Comparison of ENCODE assay signal across 8 cellular contexts in genomic region chr15:75648156-75649000, GRCh38. TPM values are rescaled to one million over a fixed set of nuclear protein-coding genes. Genes with fewer than 3 reads are reported as not detected.
DNase-seq lines count a peak whose midpoint lies in the region; ATAC-seq and TF ChIP-seq lines count a peak whose summit lies in the region.

No MANE protein-coding gene starts in this region.

- peak overlapping the region; percentile 92 to 98 (median 96) for H3K27ac ChIP-seq in gastroesophageal sphincter

- H3K27ac Mint-ChIP-seq in T-helper 1 cell treated with Interleukin-12 subunit alpha and Interleukin-12 subunit beta and Interleukin-4 antibody, amounts not matched to agents 30 μg/mL and 1 μg/mL, for 36 hours = peak overlapping the region; percentile 20
- H3K27ac Mint-ChIP-seq in activated CD4-positive, alpha-beta memory T cell treated with anti-CD3 and anti-CD28 coated beads for 36 hours = no peak overlapping the region

- peaks cover 2 to 67% (median 48%) of the 10 kb centered on the region in 3 donors for H3K4me1 ChIP-seq in gastroesophageal sphincter

- peaks cover 0 to 9% of the 10 kb centered on the region in 2 donors for H3K36me3 ChIP-seq in gastroesophageal sphincter

- peak overlapping the region; percentile 86 to 90 for H3K4me3 ChIP-seq in gastroesophageal sphincter

- no peaks in the 10 kb centered on the region for H3K9me3 Mint-ChIP-seq in T-helper 1 cell treated with Interleukin-12 subunit alpha and Interleukin-12 subunit beta and Interleukin-4 antibody, amounts not matched to agents 30 μg/mL and 1 μg/mL, for 36 hours
- H3K9me3 Mint-ChIP-seq in activated CD4-positive, alpha-beta memory T cell treated with anti-CD3 and anti-CD28 coated beads for 36 hours = no peaks in the 10 kb centered on the region

- intact Hi-C loops in activated CD4-positive, alpha-beta memory T cell treated with anti-CD3 and anti-CD28 coated beads for 36 hours (cut with micrococcal nuclease) = no loop called here

- H3K9me3 ChIP-seq in gastroesophageal sphincter = no peaks in the 10 kb centered on the region

- no peak for TF ChIP-seq POLR2A in gastroesophageal sphincter (IDR thresholded peaks at IDR 0.05)

- ATAC-seq in gastroesophageal sphincter = peak; percentile 23

- TF ChIP-seq EP300 in gastroesophageal sphincter (IDR thresholded peaks at IDR 0.05) = no peak

- DNase-seq in T-helper 1 cell (no peak), occipital lobe (lab: John Stamatoyannopoulos, UW) (peak; percentile 30), kidney glomerular epithelial cell (lab: John Stamatoyannopoulos, UW) (no peak), SW 1271 (lab: John Stamatoyannopoulos, UW) (no peak), NCI-H1105 (lab: John Stamatoyannopoulos, UW) (no peak)
- no peak for DNase-seq in activated CD4-positive, alpha-beta memory T cell treated with anti-CD3 and anti-CD28 coated beads for 36 hours

- peaks cover 24% of the 10 kb centered on the region for H3K4me1 Mint-ChIP-seq in T-helper 1 cell treated with Interleukin-12 subunit alpha and Interleukin-12 subunit beta and Interleukin-4 antibody, amounts not matched to agents 30 μg/mL and 1 μg/mL, for 36 hours (ENCODE audit: low read depth)
- peaks cover 44% of the 10 kb centered on the region for H3K4me1 Mint-ChIP-seq in activated CD4-positive, alpha-beta memory T cell treated with anti-CD3 and anti-CD28 coated beads for 36 hours (ENCODE audit: low read depth)

- TF ChIP-seq CTCF in gastroesophageal sphincter (IDR thresholded peaks at IDR 0.05) = peak in 1 of 4 experiments; percentile 0

- H3K36me3 Mint-ChIP-seq in T-helper 1 cell treated with Interleukin-12 subunit alpha and Interleukin-12 subunit beta and Interleukin-4 antibody, amounts not matched to agents 30 μg/mL and 1 μg/mL, for 36 hours (ENCODE audit: low read depth) = no peaks in the 10 kb centered on the region
- no peaks in the 10 kb centered on the region for H3K36me3 Mint-ChIP-seq in activated CD4-positive, alpha-beta memory T cell treated with anti-CD3 and anti-CD28 coated beads for 36 hours

- H3K27me3 Mint-ChIP-seq in T-helper 1 cell treated with Interleukin-12 subunit alpha and Interleukin-12 subunit beta and Interleukin-4 antibody, amounts not matched to agents 30 μg/mL and 1 μg/mL, for 36 hours (ENCODE audit: low read depth) = peaks cover 3% of the 10 kb centered on the region
- H3K27me3 Mint-ChIP-seq in activated CD4-positive, alpha-beta memory T cell treated with anti-CD3 and anti-CD28 coated beads for 36 hours = no peaks in the 10 kb centered on the region

- POLR2A ChIA-PET in activated CD4-positive, alpha-beta memory T cell treated with anti-CD3 and anti-CD28 coated beads for 36 hours (lab: Charles Lee) = interaction anchor here (0.7 to 2.5 kb wide), 5 partner anchors 10 to 280 kb away, joined by 3 to 14 read pairs (median 3); partner anchors contain the start of genes MAN2C1, PTPN9 and SNUPN

- 0 to 1% methylated on average over 15 to 16 of the region's 34 CpGs for WGBS in gastroesophageal sphincter (ENCODE audit: low coverage in 1 of 2), 2 donors

- no peaks in the 10 kb centered on the region for H3K27me3 ChIP-seq in gastroesophageal sphincter

- H3K4me3 Mint-ChIP-seq in T-helper 1 cell treated with Interleukin-12 subunit alpha and Interleukin-12 subunit beta and Interleukin-4 antibody, amounts not matched to agents 30 μg/mL and 1 μg/mL, for 36 hours = peak overlapping the region; percentile 75
- peak overlapping the region; percentile 77 for H3K4me3 Mint-ChIP-seq in activated CD4-positive, alpha-beta memory T cell treated with anti-CD3 and anti-CD28 coated beads for 36 hours

- CTCF ChIA-PET in activated CD4-positive, alpha-beta memory T cell treated with anti-CD3 and anti-CD28 coated beads for 36 hours (lab: Charles Lee) = interaction anchor here (0.6 to 2.3 kb wide), 11 partner anchors 7 to 280 kb away, joined by 3 to 24 read pairs (median 4); partner anchors contain the start of gene MAN2C1

RNA-seq across cellular contexts. Expression of gene SNX33, which starts 0.7 kb away (rescaled TPM):
- total RNA-seq in activated CD4-positive, alpha-beta memory T cell treated with anti-CD3 and anti-CD28 coated beads for 36 hours = 1 to 10 TPM; 3.0 to 3.2 TPM
- total RNA-seq in gastroesophageal sphincter (10 to 100 TPM; 32.8 to 51.5 (median 41.2) TPM), occipital lobe (1.4 TPM)

RNA-seq across cellular contexts. Expression of gene IMP3, which starts 8.4 kb away (rescaled TPM):
- 10 to 100 TPM; 71.7 to 72.4 TPM for total RNA-seq in activated CD4-positive, alpha-beta memory T cell treated with anti-CD3 and anti-CD28 coated beads for 36 hours
- 10 to 100 TPM; 72.8 to 94.9 (median 85.5) TPM for total RNA-seq in gastroesophageal sphincter
- total RNA-seq in occipital lobe = 35.9 TPM

RNA-seq across cellular contexts. Expression of gene SNUPN, which starts 22.9 kb away (rescaled TPM):
- total RNA-seq in activated CD4-positive, alpha-beta memory T cell treated with anti-CD3 and anti-CD28 coated beads for 36 hours = 10 to 100 TPM; 33.4 to 34.2 TPM
- total RNA-seq in gastroesophageal sphincter = 10 to 100 TPM; 18.6 to 27.3 (median 21.0) TPM
- 26.0 TPM for total RNA-seq in occipital lobe

Comparison
In these comparisons a context has a peak if more than half of its experiments do, and no peak if none do; other contexts are left out.
1. RNA of gene SNX33, which starts 0.7 kb away (total RNA-seq): 32.8 to 51.5 TPM in gastroesophageal sphincter; 3.0 to 3.2 TPM in activated CD4-positive, alpha-beta memory T cell treated with anti-CD3 and anti-CD28 coated beads for 36 hours and 1.4 TPM in occipital lobe (single experiment); every median in the first group is over 4 times any median in the second.